In the genomic region with DNA sequence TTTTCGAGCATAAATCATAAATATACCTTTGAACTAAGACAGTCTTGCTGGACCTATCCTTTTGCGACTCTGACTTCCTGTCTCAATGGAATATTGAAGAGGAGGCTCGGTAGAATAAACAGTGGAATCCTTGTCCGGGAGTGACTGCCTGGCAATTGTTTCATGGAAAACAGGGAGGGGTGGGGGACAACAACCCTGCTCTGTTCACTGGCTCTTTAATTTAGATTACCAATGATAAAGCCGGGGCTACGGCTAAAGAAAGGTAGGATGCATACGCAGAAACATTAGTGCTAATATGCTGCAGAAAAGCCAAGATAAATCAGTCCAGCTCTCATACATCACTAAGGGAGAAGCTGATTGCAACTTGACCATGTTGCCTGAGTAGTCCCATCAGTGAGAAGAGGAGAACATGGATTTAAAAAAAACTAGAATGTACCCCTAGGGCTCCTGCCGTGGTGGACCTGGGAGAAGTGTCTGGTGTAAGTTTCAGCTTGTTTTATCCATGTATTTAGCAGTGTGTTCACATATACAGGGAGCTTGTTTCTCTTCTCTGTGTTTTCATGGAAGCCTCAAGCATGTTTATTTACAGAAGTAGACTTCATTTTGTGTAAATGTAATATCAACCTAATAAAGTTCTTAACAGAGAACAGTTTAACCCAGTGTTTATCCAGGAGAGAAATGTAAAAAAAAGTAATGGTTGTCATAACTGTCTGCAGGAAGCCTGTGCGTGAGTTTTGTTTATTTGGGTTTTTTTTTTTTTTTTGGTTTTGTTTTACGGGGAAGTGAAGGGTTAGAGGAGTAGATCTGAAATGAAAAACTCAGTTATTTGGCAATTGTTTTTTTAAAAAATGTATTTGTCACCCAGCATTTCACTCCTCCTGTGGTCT, we compare ENCODE assay signal across 12 cellular contexts.
A peak's percentile ranks its signal among the peaks of the same experiment; 100 is the strongest.
DNase-seq lines count a peak whose midpoint lies in the region; ATAC-seq and TF ChIP-seq lines count a peak whose summit lies in the region.
"Had no signal": no experiment of that assay in that cellular context is flagged by ENCODE, and none has a peak within 500 bp of the region (broad histone marks: within the 10 kb centered on the region; RNA-seq: fewer than 3 reads in every experiment).

No MANE protein-coding gene starts in this region.

- no peaks in the 10 kb centered on the region for H3K4me1 Mint-ChIP-seq in naive thymus-derived CD8-positive, alpha-beta T cell
- H3K4me1 Mint-ChIP-seq: T-helper 17 cell had no signal

- no peak overlapping the region for H3K4me3 Mint-ChIP-seq in naive thymus-derived CD8-positive, alpha-beta T cell
- H3K4me3 Mint-ChIP-seq: T-helper 17 cell had no signal

- H4K20me1 ChIP-seq in Loucy (ENCODE audit: insufficient read depth, low read length, poor library complexity, severe bottlenecking) (no peaks in the 10 kb centered on the region), PC-9 (ENCODE audit: insufficient read depth) (no peaks in the 10 kb centered on the region)

- H3K4me1 ChIP-seq in Loucy (ENCODE audit: insufficient read depth, low read length, poor library complexity, severe bottlenecking) (peaks cover 8% of the 10 kb centered on the region), PC-9 (replicated peaks; ENCODE audit: insufficient read depth) (no peaks in the 10 kb centered on the region), aorta (ENCODE audit: control insufficient read depth in 1 of 2, insufficient read depth in 2 of 2, low read length in 2 of 2) (no peaks in the 10 kb centered on the region)

- H3K36me3 ChIP-seq in Loucy (ENCODE audit: insufficient read depth, low read length) (no peaks in the 10 kb centered on the region), PC-9 (ENCODE audit: low read depth) (no peaks in the 10 kb centered on the region), aorta (ENCODE audit: control insufficient read depth in 1 of 2, insufficient read depth in 2 of 2, low read length in 1 of 2) (no peaks in the 10 kb centered on the region)

- TF ChIP-seq CTCF in Loucy (conservative IDR thresholded peaks at IDR 0.05; ENCODE audit: low read length) (no peak), PC-9 (conservative IDR thresholded peaks at IDR 0.05) (no peak)

- H3K27me3 Mint-ChIP-seq in naive thymus-derived CD8-positive, alpha-beta T cell, result peaks cover 8 to 21% (median 13%) of the 10 kb centered on the region in 5 donors

- H3K36me3 Mint-ChIP-seq in naive thymus-derived CD8-positive, alpha-beta T cell, result peaks cover 0 to 4% (median 4%) of the 10 kb centered on the region in 3 donors

- POLR2A ChIA-PET in PC-9 (lab: Charles Lee; ENCODE audit: unreplicated experiment), result interaction anchor here (0.6 kb wide), 1 partner anchor 131 kb away, joined by 7 read pairs; no protein-coding TSS in a partner anchor
- POLR2A ChIA-PET in naive thymus-derived CD8-positive, alpha-beta T cell (lab: Charles Lee), result no interaction called here

- H2AFZ ChIP-seq in Loucy (ENCODE audit: low read length) (0 out of 2 replicates have a peak overlapping the region, but pooled peaks have one; percentile 36), PC-9 (peak overlapping the region; percentile 10; the same call in 1 of the 2 replicates)

- CTCF ChIA-PET in PC-9 (lab: Charles Lee), result interaction anchor here (0.7 kb wide), 1 partner anchor 54 kb away, joined by 3 read pairs; no protein-coding TSS in a partner anchor

- no peak overlapping the region for H3K4me2 ChIP-seq in Loucy (ENCODE audit: low read depth, low read length, poor library complexity, severe bottlenecking)
- H3K4me2 ChIP-seq in PC-9, result no peak overlapping the region

- ATAC-seq in aorta (ENCODE audit: low FRiP score), result no peak
- no peak for ATAC-seq in naive thymus-derived CD8-positive, alpha-beta T cell
- ATAC-seq: T-helper 17 cell had no signal

- no peaks in the 10 kb centered on the region for H3K79me2 ChIP-seq in Loucy (ENCODE audit: insufficient read depth, low read length)
- H3K79me2 ChIP-seq in PC-9 (ENCODE audit: low read depth), result no peaks in the 10 kb centered on the region

- H3K9me2 ChIP-seq in Loucy (replicated peaks; ENCODE audit: low read depth, low read length), result no peaks in the 10 kb centered on the region; the same call in 1 of the 2 replicates
- H3K9me2 ChIP-seq in PC-9 (ENCODE audit: insufficient read depth), result no peaks in the 10 kb centered on the region

- H3K4me3 ChIP-seq in Loucy (ENCODE audit: low read length, poor library complexity, severe bottlenecking), result no peak overlapping the region
- H3K4me3 ChIP-seq in PC-9, result no peak overlapping the region
- H3K4me3 ChIP-seq in aorta (ENCODE audit: low read length in 2 of 2), result no peak overlapping the region
- H3K4me3 ChIP-seq: skin epidermis had no signal

- H3K9ac ChIP-seq in Loucy (ENCODE audit: low read depth, low read length, poor library complexity, severe bottlenecking), result no peak overlapping the region

- BruUV-seq in PC-9 (replicated peaks; lab: Mats Ljungman, UMichigan), result no TSS peak

- 52 to 53% methylated on average over 10 of the region's 10 CpGs for WGBS in aorta, 2 donors

- no peak overlapping the region for H3K27ac Mint-ChIP-seq in naive thymus-derived CD8-positive, alpha-beta T cell
- H3K27ac Mint-ChIP-seq: T-helper 17 cell had no signal

- no peaks in the 10 kb centered on the region for H3K27me3 ChIP-seq in Loucy (ENCODE audit: insufficient read depth, low read length, poor library complexity, severe bottlenecking)
- no peaks in the 10 kb centered on the region for H3K27me3 ChIP-seq in PC-9 (ENCODE audit: insufficient read depth, low read depth)
- peaks cover 0 to 1% of the 10 kb centered on the region in 2 donors for H3K27me3 ChIP-seq in aorta (ENCODE audit: control insufficient read depth in 1 of 2, insufficient read depth in 2 of 2, low read length in 1 of 2)

- no peak overlapping the region for H3K27ac ChIP-seq in PC-9
- H3K27ac ChIP-seq in epithelial cell of prostate, result peak overlapping the region; percentile 13
- H3K27ac ChIP-seq in aorta (ENCODE audit: low read depth in 1 of 2, low read length in 2 of 2), result no peak overlapping the region

- intact Hi-C loops in PC-9 (cut with micrococcal nuclease; ENCODE audit: unreplicated experiment), result no loop called here
- intact Hi-C loops in aorta (cut with DNase I), result no loop called here

- peaks cover 0 to 6% (median 2%) of the 10 kb centered on the region in 9 donors for H3K9me3 Mint-ChIP-seq in naive thymus-derived CD8-positive, alpha-beta T cell

- DNase-seq in PC-9 (no peak), epithelial cell of prostate (ENCODE audit: low read depth, low spot score) (no peak), putamen (ENCODE audit: low spot score) (peak; percentile 26), aorta (no peak), activated gamma-delta T cell treated with Interleukin-2 at 50 U/mL for 16 hours (no peak)
- DNase-seq in naive thymus-derived CD8-positive, alpha-beta T cell, result no peak
- no peak for DNase-seq in activated CD8-positive, alpha-beta memory T cell treated with anti-CD3 and anti-CD28 coated beads for 24 hours
- DNase-seq: activated CD8-positive, alpha-beta memory T cell treated with anti-CD3 and anti-CD28 coated beads, Interleukin-2, amount 50 U/mL, for 4 hours; NCI-H226; T-helper 17 cell had no signal

- H3F3A ChIP-seq in Loucy (ENCODE audit: low read depth) (no peaks in the 10 kb centered on the region), PC-9 (ENCODE audit: insufficient read depth, low read depth) (no peaks in the 10 kb centered on the region)

- H3K9me3 ChIP-seq in Loucy (ENCODE audit: insufficient read depth, low read depth, low read length), result no peaks in the 10 kb centered on the region
- no peaks in the 10 kb centered on the region for H3K9me3 ChIP-seq in PC-9 (ENCODE audit: insufficient read depth, low read depth)
- H3K9me3 ChIP-seq in aorta (ENCODE audit: control insufficient read depth, low read length), result no peaks in the 10 kb centered on the region
